In genomic region chr2:96864343-96865091, GRCh38 we compare ENCODE assay signal across 20 cellular contexts. TPM values are rescaled to one million over a fixed set of nuclear protein-coding genes. Genes with fewer than 3 reads are reported as not detected.
A peak's percentile ranks its signal among the peaks of the same experiment; 100 is the strongest.
DNase-seq lines count a peak whose midpoint lies in the region; ATAC-seq and TF ChIP-seq lines count a peak whose summit lies in the region.
"Had no signal": no experiment of that assay in that cellular context is flagged by ENCODE, and none has a peak within 500 bp of the region (broad histone marks: within the 10 kb centered on the region; RNA-seq: fewer than 3 reads in every experiment).

No MANE protein-coding gene starts in this region.

- intact Hi-C loops in Right ventricle myocardium inferior (cut with DNase I) (no loop called here), esophagus squamous epithelium (cut with DNase I) (no loop called here), lower lobe of right lung (cut with DNase I) (no loop called here), upper lobe of right lung (cut with DNase I) (loop anchor here (5.0 kb wide), 1 partner anchor 88 kb away; no protein-coding TSS in a partner anchor), uterus (cut with DNase I; ENCODE audit: low total_unique reads) (loop anchor here (10.0 kb wide), 1 partner anchor 100 kb away; the partner anchor contains the start of gene CNNM4), ascending aorta (cut with DNase I) (loop anchor here (5.0 to 10.0 kb wide), 2 partner anchors 230 to 248 kb away; partner anchors contain the start of genes ANKRD36 and FAHD2B)

- no peak overlapping the region for H3K27ac ChIP-seq in right atrium auricular region
- H3K27ac ChIP-seq in esophagus squamous epithelium = peak overlapping the region in 3 of 4 donors; percentile 50 to 98 (median 95)
- H3K27ac ChIP-seq in lower lobe of right lung = no peak overlapping the region
- H3K27ac ChIP-seq in upper lobe of right lung = no peak overlapping the region
- no peak overlapping the region for H3K27ac ChIP-seq in uterus
- no peak overlapping the region for H3K27ac ChIP-seq in ascending aorta

- H3K27me3 ChIP-seq in right atrium auricular region (no peaks in the 10 kb centered on the region), esophagus squamous epithelium (no peaks in the 10 kb centered on the region), lower lobe of right lung (ENCODE audit: low read depth) (no peaks in the 10 kb centered on the region), upper lobe of right lung (no peaks in the 10 kb centered on the region), uterus (no peaks in the 10 kb centered on the region), ascending aorta (no peaks in the 10 kb centered on the region)

- TF ChIP-seq CTCF in right atrium auricular region (IDR thresholded peaks at IDR 0.05) (no peak), esophagus squamous epithelium (IDR thresholded peaks at IDR 0.05) (no peak), lower lobe of right lung (IDR thresholded peaks at IDR 0.05) (no peak), upper lobe of right lung (IDR thresholded peaks at IDR 0.05) (no peak), uterus (IDR thresholded peaks at IDR 0.05) (no peak), ascending aorta (IDR thresholded peaks at IDR 0.05) (no peak)

- peak; percentile 82 for DNase-seq in Right ventricle myocardium inferior (ENCODE audit: missing footprints)
- DNase-seq in right atrium auricular region (ENCODE audit: low spot score) = no peak
- DNase-seq in esophagus squamous epithelium (lab: John Stamatoyannopoulos, UW) = no peak
- peak; percentile 85 for DNase-seq in lower lobe of right lung
- DNase-seq in upper lobe of right lung = peak; percentile 84
- no peak for DNase-seq in uterus
- DNase-seq in superior temporal gyrus (ENCODE audit: extremely low spot score) = no peak
- no peak for DNase-seq in ascending aorta (ENCODE audit: low spot score in 2 of 2)
- DNase-seq: activated CD4-positive, alpha-beta T cell treated with anti-CD3 and anti-CD28 coated beads for 4 hours; activated CD8-positive, alpha-beta memory T cell treated with anti-CD3 and anti-CD28 coated beads, Interleukin-2, amount 10 ng/mL, durations not matched to agents 7 days and 5 days; activated naive CD8-positive, alpha-beta T cell treated with anti-CD3 and anti-CD28 coated beads for 36 hours; Caco-2; cortex of kidney; hypothalamus; NCI-H2171 treated with DMSO at 0.1 percent for 48 hours; OCI-M1; SIG-M5; small intestine; stimulated activated CD4-positive, alpha-beta T cell treated with anti-CD3 and anti-CD28 coated beads, Interleukin-2, amount 100 ng/mL, for 48 hours; stimulated activated naive CD4-positive, alpha-beta T cell treated with Interleukin-2 at 50 U/mL for 16 hours had no signal

- WGBS in esophagus squamous epithelium, 2 donors = 82 to 83% methylated on average over 7 to 13 of the region's 25 CpGs

- H3K4me1 ChIP-seq in right atrium auricular region (peaks cover 0 to 61% of the 10 kb centered on the region in 2 donors), esophagus squamous epithelium (peaks cover 25 to 91% (median 45%) of the 10 kb centered on the region in 3 donors), lower lobe of right lung (peaks cover 37% of the 10 kb centered on the region), upper lobe of right lung (peaks cover 35% of the 10 kb centered on the region), uterus (peaks cover 4 to 22% of the 10 kb centered on the region in 2 donors), ascending aorta (peaks cover 16 to 25% of the 10 kb centered on the region in 2 donors)

- ATAC-seq in Right ventricle myocardium inferior (peak; percentile 35), lower lobe of right lung (peak; percentile 0 to 6), upper lobe of right lung (peak; percentile 4)
- ATAC-seq: activated CD8-positive, alpha-beta memory T cell treated with anti-CD3 and anti-CD28 coated beads, Interleukin-2, amount 10 ng/mL, durations not matched to agents 7 days and 5 days had no signal

- TF ChIP-seq POLR2A in esophagus squamous epithelium (IDR thresholded peaks at IDR 0.05) (no peak), uterus (IDR thresholded peaks at IDR 0.05) (no peak)

- no peaks in the 10 kb centered on the region for H3K9me3 ChIP-seq in right atrium auricular region
- H3K9me3 ChIP-seq in esophagus squamous epithelium = no peaks in the 10 kb centered on the region
- H3K9me3 ChIP-seq in lower lobe of right lung = no peaks in the 10 kb centered on the region
- H3K9me3 ChIP-seq in upper lobe of right lung = no peaks in the 10 kb centered on the region
- H3K9me3 ChIP-seq in uterus = no peaks in the 10 kb centered on the region
- no peaks in the 10 kb centered on the region for H3K9me3 ChIP-seq in ascending aorta
- H3K9me3 ChIP-seq: Caco-2 had no signal

- H3K36me3 ChIP-seq in right atrium auricular region = peaks cover 66% of the 10 kb centered on the region
- H3K36me3 ChIP-seq in esophagus squamous epithelium = peaks cover 45 to 78% (median 55%) of the 10 kb centered on the region in 3 donors
- H3K36me3 ChIP-seq in lower lobe of right lung = peaks cover 76% of the 10 kb centered on the region
- peaks cover 71% of the 10 kb centered on the region for H3K36me3 ChIP-seq in upper lobe of right lung
- no peaks in the 10 kb centered on the region for H3K36me3 ChIP-seq in uterus
- peaks cover 71 to 72% of the 10 kb centered on the region in 2 donors for H3K36me3 ChIP-seq in ascending aorta

- H3K4me3 ChIP-seq in right atrium auricular region (no peak overlapping the region), esophagus squamous epithelium (no peak overlapping the region), lower lobe of right lung (no peak overlapping the region), upper lobe of right lung (no peak overlapping the region), uterus (no peak overlapping the region), ascending aorta (no peak overlapping the region)

RNA-seq across cellular contexts. Expression of gene SEMA4C, which starts 5.4 kb away (rescaled TPM):
- total RNA-seq in Right ventricle myocardium inferior = 22.7 TPM
- 10 to 100 TPM; 12.0 to 23.3 TPM for total RNA-seq in right atrium auricular region
- total RNA-seq in esophagus squamous epithelium = 10 to 100 TPM in 2 of 4 donors, 1 to 10 TPM in 2; 7.4 to 23.8 (median 12.8) TPM
- total RNA-seq in lower lobe of right lung = 24.3 TPM
- total RNA-seq in upper lobe of right lung = 37.7 TPM
- total RNA-seq in uterus = 100 to 1,000 TPM in 1 of 4 donors, 10 to 100 TPM in 3; 31.8 to 117 (median 61.7) TPM
- 56.9 TPM for total RNA-seq in ascending aorta

RNA-seq across cellular contexts. Expression of gene ANKRD39, which starts 6.7 kb away (rescaled TPM):
- total RNA-seq in Right ventricle myocardium inferior (17.4 TPM), right atrium auricular region (10 to 100 TPM in 1 of 2 donors, 1 to 10 TPM in 1; 8.7 to 12.2 TPM), esophagus squamous epithelium (10 to 100 TPM in 3 of 4 donors, 1 to 10 TPM in 1; 7.1 to 17.2 (median 14.0) TPM), lower lobe of right lung (9.4 TPM), upper lobe of right lung (8.6 TPM), uterus (100 to 1,000 TPM in 1 of 4 donors, 10 to 100 TPM in 2, 1 to 10 TPM in 1; 4.7 to 162 (median 16.9) TPM), ascending aorta (2.3 TPM)

RNA-seq across cellular contexts. Expression of gene ANKRD23, which starts 20.7 kb away (rescaled TPM):
- 12.7 TPM for total RNA-seq in Right ventricle myocardium inferior
- total RNA-seq in right atrium auricular region = 10 to 100 TPM in 1 of 2 donors, 1 to 10 TPM in 1; 9.3 to 23.0 TPM
- 1 to 10 TPM in 3 of 4 donors, under 1 TPM in 1; 1.00 to 3.4 (median 2.1) TPM for total RNA-seq in esophagus squamous epithelium
- 3.5 TPM for total RNA-seq in lower lobe of right lung
- total RNA-seq in upper lobe of right lung = 1.7 TPM
- total RNA-seq in uterus = 10 to 100 TPM in 2 of 4 donors, 1 to 10 TPM in 2; 4.4 to 23.2 (median 8.6) TPM
- 4.0 TPM for total RNA-seq in ascending aorta

RNA-seq across cellular contexts. Expression of gene CNNM3, which starts 48.4 kb away (rescaled TPM):
- 13.3 TPM for total RNA-seq in Right ventricle myocardium inferior
- total RNA-seq in right atrium auricular region = 1 to 10 TPM; 4.2 to 7.9 TPM
- total RNA-seq in esophagus squamous epithelium = 10 to 100 TPM in 1 of 4 donors, 1 to 10 TPM in 3; 3.7 to 10.2 (median 5.5) TPM
- total RNA-seq in lower lobe of right lung = 29.0 TPM
- total RNA-seq in upper lobe of right lung = 34.1 TPM
- 10 to 100 TPM in 2 of 4 donors, 1 to 10 TPM in 2; 1.5 to 21.1 (median 11.2) TPM for total RNA-seq in uterus
- 24.5 TPM for total RNA-seq in ascending aorta

Comparison
In these comparisons a context has a peak if more than half of its experiments do, and no peak if none do; other contexts are left out.
1. DNase-seq: peak in Right ventricle myocardium inferior (single experiment), lower lobe of right lung (single experiment) and upper lobe of right lung (single experiment); none in right atrium auricular region (single experiment), esophagus squamous epithelium (single experiment), uterus (0 of 2), superior temporal gyrus (single experiment) and ascending aorta (0 of 2).
2. H3K27ac ChIP-seq: peak in esophagus squamous epithelium (3 of 4); none in right atrium auricular region (0 of 2), lower lobe of right lung (single experiment), upper lobe of right lung (single experiment), uterus (0 of 2) and ascending aorta (0 of 2).
3. intact Hi-C loops: an anchor here in upper lobe of right lung (5.0 kb wide), uterus (10.0 kb wide) and ascending aorta (5.0 to 10.0 kb wide); none called in Right ventricle myocardium inferior, esophagus squamous epithelium and lower lobe of right lung.
4. Peak in every context shown above with its lines, with median percentiles within 50 percentile points of each other: ATAC-seq.